In the genomic region with DNA sequence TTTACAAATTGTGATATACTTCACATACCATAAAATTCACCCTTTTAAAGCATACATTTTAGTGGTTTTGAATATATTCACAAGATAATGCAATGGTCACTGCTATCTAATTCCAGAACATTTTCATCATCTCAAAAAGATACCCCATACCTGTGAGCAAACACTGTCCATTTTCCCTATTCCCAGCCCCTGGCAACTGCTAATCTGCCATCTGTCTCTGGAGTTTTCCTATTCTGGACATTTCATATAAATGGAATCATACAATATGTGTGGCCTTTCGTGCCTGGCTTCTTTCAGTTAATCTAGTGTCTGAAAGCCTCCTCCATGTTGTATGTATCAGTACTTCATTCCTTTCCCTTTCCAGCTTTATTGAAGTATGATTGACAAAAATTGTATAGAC, we compare ENCODE assay signal across 24 cellular contexts.
"Had no signal": no experiment of that assay in that cellular context is flagged by ENCODE, and none has a peak within 500 bp of the region (broad histone marks: within the 10 kb centered on the region; RNA-seq: fewer than 3 reads in every experiment).

No MANE protein-coding gene starts in this region.

- H3K9me3 ChIP-seq: pancreas, upper lobe of right lung, vagina had no signal

- H3K4me3 Mint-ChIP-seq: immature natural killer cell; memory B cell; mesothelial cell of epicardium; natural killer cell; stimulated activated effector memory CD8-positive, alpha-beta T cell treated with anti-CD3 and anti-CD28 coated beads, Interleukin-12 subunit alpha, Interleukin-12 subunit beta, amount 100 ng/mL, for 72 hours had no signal

- H3K36me3 Mint-ChIP-seq: stimulated activated effector memory CD8-positive, alpha-beta T cell treated with anti-CD3 and anti-CD28 coated beads, Interleukin-12 subunit alpha, Interleukin-12 subunit beta, amount 100 ng/mL, for 72 hours had no signal

- H3K27ac ChIP-seq: heart right ventricle, left ventricle myocardium inferior, lower lobe of right lung, tibial artery, upper lobe of right lung, vagina had no signal

- H3K27me3 ChIP-seq: dorsolateral prefrontal cortex, heart right ventricle, pancreas, tibial artery, upper lobe of right lung, vagina had no signal

- FAIRE-seq: frontal cortex, keratinocyte, pancreas had no signal

- H3K9me3 Mint-ChIP-seq: stimulated activated effector memory CD8-positive, alpha-beta T cell treated with anti-CD3 and anti-CD28 coated beads, Interleukin-12 subunit alpha, Interleukin-12 subunit beta, amount 100 ng/mL, for 72 hours had no signal

- H3K4me3 ChIP-seq: dorsolateral prefrontal cortex, heart right ventricle, left ventricle myocardium inferior, lower lobe of right lung, pancreas, tibial artery, upper lobe of right lung, vagina had no signal

- H3K36me3 ChIP-seq: lower lobe of right lung, pancreas, tibial artery, vagina had no signal

- H3K4me1 ChIP-seq: pancreas had no signal

- ATAC-seq: lower lobe of right lung; natural killer cell; stimulated activated effector memory CD8-positive, alpha-beta T cell treated with anti-CD3 and anti-CD28 coated beads, Interleukin-12 subunit alpha, Interleukin-12 subunit beta, amount 100 ng/mL, for 72 hours; stimulated activated naive CD8-positive, alpha-beta T cell treated with anti-CD3 and anti-CD28 coated beads, Interleukin-15, Interleukin-2, amounts not matched to agents 100 U/mL and 50 U/mL, for 24 hours had no signal

- H3K27ac Mint-ChIP-seq: immature natural killer cell; memory B cell; natural killer cell; stimulated activated effector memory CD8-positive, alpha-beta T cell treated with anti-CD3 and anti-CD28 coated beads, Interleukin-12 subunit alpha, Interleukin-12 subunit beta, amount 100 ng/mL, for 72 hours had no signal

- DNase-seq: cortex of kidney; effector CD8-positive, alpha-beta T cell; heart right ventricle; immature natural killer cell; left cardiac atrium; left ventricle myocardium inferior; lower lobe of right lung; natural killer cell; occipital lobe; right cardiac atrium; stimulated activated CD4-positive, alpha-beta T cell treated with anti-CD3 and anti-CD28 coated beads, Interleukin-4, amount 100 ng/mL, for 1 hour; stimulated activated CD8-positive, alpha-beta memory T cell treated with anti-CD3 and anti-CD28 coated beads, Interleukin-4, amount 100 ng/mL, for 48 hours; stimulated activated naive CD8-positive, alpha-beta T cell treated with anti-CD3 and anti-CD28 coated beads, Interleukin-15, Interleukin-2, amounts not matched to agents 100 U/mL and 50 U/mL, for 24 hours; upper lobe of right lung had no signal

- H3K27me3 Mint-ChIP-seq: memory B cell, progenitor cell of endocrine pancreas had no signal
